ENCODE assay signal across 17 cellular contexts in the genomic region with DNA sequence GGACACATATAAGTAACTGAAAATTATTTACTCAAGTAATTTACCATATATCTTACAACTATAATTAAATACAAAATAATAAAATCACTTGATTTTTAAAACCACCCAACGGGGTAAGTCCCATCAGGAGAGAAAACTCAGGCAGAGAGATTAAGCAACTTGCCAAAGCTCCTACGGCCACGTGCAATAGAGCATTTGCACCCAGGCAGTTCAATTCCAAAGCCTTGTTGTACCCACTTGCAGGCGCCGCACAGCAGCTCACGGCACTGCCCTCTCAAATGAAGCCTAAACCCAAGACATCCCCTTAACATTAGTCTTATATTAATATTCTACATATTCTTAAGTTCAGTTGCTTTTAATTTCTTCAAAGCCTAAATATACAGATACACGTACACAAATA.
DNase-seq lines count a peak whose midpoint lies in the region; ATAC-seq and TF ChIP-seq lines count a peak whose summit lies in the region.
"Had no signal": no experiment of that assay in that cellular context is flagged by ENCODE, and none has a peak within 500 bp of the region (broad histone marks: within the 10 kb centered on the region; RNA-seq: fewer than 3 reads in every experiment).

No MANE protein-coding gene starts in this region.

- no peak overlapping the region for H2BK5ac ChIP-seq in trophoblast cell (ENCODE audit: low read depth, low read length, poor library complexity)

- H3K4me1 ChIP-seq in trophoblast cell (ENCODE audit: control insufficient read depth in 1 of 2, insufficient read depth in 2 of 2, low read length in 2 of 2), result peaks cover 0 to 4% of the 10 kb centered on the region in 2 experiments

- no peak overlapping the region for H3K4me2 ChIP-seq in trophoblast cell (ENCODE audit: low read length)

- no peaks in the 10 kb centered on the region for H3K79me1 ChIP-seq in trophoblast cell (ENCODE audit: low read length)

- H3K23ac ChIP-seq in trophoblast cell (ENCODE audit: low read length), result no peak overlapping the region

- H3K36me3 Mint-ChIP-seq in glutamatergic neuron (ENCODE audit: unreplicated experiment), result no peaks in the 10 kb centered on the region
- peaks cover 8% of the 10 kb centered on the region for H3K36me3 Mint-ChIP-seq in activated T-helper 1 cell treated with anti-CD3 and anti-CD28 coated beads, Interleukin-12 subunit alpha, Interleukin-12 subunit beta, Interleukin-2, Interleukin-4 antibody, amounts not matched to agents 30 ng/mL and 10 ng/mL and 1 ng/mL, durations not matched to agents 14 hours and 24 hours and 36 hours (ENCODE audit: low read depth)

- no CpG with 5 or more reads among the region's 7 CpGs for WGBS in trophoblast cell (ENCODE audit: extremely low coverage, insufficient coverage, insufficient read length)

- peaks cover 17% of the 10 kb centered on the region for H3K4me1 Mint-ChIP-seq in glutamatergic neuron (ENCODE audit: low read depth, unreplicated experiment)
- H3K4me1 Mint-ChIP-seq in activated T-helper 1 cell treated with anti-CD3 and anti-CD28 coated beads, Interleukin-12 subunit alpha, Interleukin-12 subunit beta, Interleukin-2, Interleukin-4 antibody, amounts not matched to agents 30 ng/mL and 10 ng/mL and 1 ng/mL, durations not matched to agents 14 hours and 24 hours and 36 hours (ENCODE audit: low read depth), result no peaks in the 10 kb centered on the region

- H2AK5ac ChIP-seq in trophoblast cell (ENCODE audit: low read length), result no peak overlapping the region

- no peak for ATAC-seq in GM21528 (IDR thresholded peaks at IDR 0.05; ENCODE audit: low FRiP score, unreplicated experiment)
- ATAC-seq: activated naive CD8-positive, alpha-beta T cell treated with anti-CD3 and anti-CD28 coated beads, Interleukin-2, amount 50 U/mL, for 24 hours; HCT116; left ventricle myocardium superior had no signal

- no peaks in the 10 kb centered on the region for H3K36me3 ChIP-seq in SK-N-MC (ENCODE audit: insufficient read depth, low read length)
- no peaks in the 10 kb centered on the region for H3K36me3 ChIP-seq in trophoblast cell (ENCODE audit: control insufficient read depth in 1 of 2, insufficient read depth in 2 of 2, low read length in 2 of 2)

- H3K27me3 Mint-ChIP-seq in glutamatergic neuron (ENCODE audit: unreplicated experiment), result no peaks in the 10 kb centered on the region
- H3K27me3 Mint-ChIP-seq in activated T-helper 1 cell treated with anti-CD3 and anti-CD28 coated beads, Interleukin-12 subunit alpha, Interleukin-12 subunit beta, Interleukin-2, Interleukin-4 antibody, amounts not matched to agents 30 ng/mL and 10 ng/mL and 1 ng/mL, durations not matched to agents 14 hours and 24 hours and 36 hours (ENCODE audit: insufficient read depth), result no peaks in the 10 kb centered on the region
- H3K27me3 Mint-ChIP-seq: activated naive CD8-positive, alpha-beta T cell treated with anti-CD3 and anti-CD28 coated beads, Interleukin-2, amount 50 U/mL, for 24 hours; stimulated activated naive CD8-positive, alpha-beta T cell treated with anti-CD3 and anti-CD28 coated beads, Interleukin-15, Interleukin-2, amounts not matched to agents 100 ng/mL and 50 ng/mL, for 24 hours had no signal

- in situ Hi-C loops in G401 (cut with HindIII; ENCODE audit: low sequenced_read_pairs), result no loop called here

- H3K4ac ChIP-seq in trophoblast cell (ENCODE audit: low read depth, low read length), result no peak overlapping the region

- intact Hi-C loops in activated T-helper 1 cell treated with anti-CD3 and anti-CD28 coated beads, Interleukin-12 subunit alpha, Interleukin-12 subunit beta, Interleukin-2, Interleukin-4 antibody, amounts not matched to agents 30 ng/mL and 10 ng/mL and 1 ng/mL, durations not matched to agents 14 hours and 24 hours and 36 hours (cut with micrococcal nuclease), result loop anchor here (2.0 kb wide), 1 partner anchor 14 kb away; no protein-coding TSS in a partner anchor

- no peak overlapping the region for H3K18ac ChIP-seq in trophoblast cell (ENCODE audit: low read length)

- H3K9me3 Mint-ChIP-seq in glutamatergic neuron (ENCODE audit: unreplicated experiment), result no peaks in the 10 kb centered on the region
- no peaks in the 10 kb centered on the region for H3K9me3 Mint-ChIP-seq in activated T-helper 1 cell treated with anti-CD3 and anti-CD28 coated beads, Interleukin-12 subunit alpha, Interleukin-12 subunit beta, Interleukin-2, Interleukin-4 antibody, amounts not matched to agents 30 ng/mL and 10 ng/mL and 1 ng/mL, durations not matched to agents 14 hours and 24 hours and 36 hours
- H3K9me3 Mint-ChIP-seq: activated naive CD8-positive, alpha-beta T cell treated with anti-CD3 and anti-CD28 coated beads, Interleukin-2, amount 50 U/mL, for 24 hours; stimulated activated naive CD8-positive, alpha-beta T cell treated with anti-CD3 and anti-CD28 coated beads, Interleukin-15, Interleukin-2, amounts not matched to agents 100 ng/mL and 50 ng/mL, for 24 hours had no signal

- H3K9me3 ChIP-seq in SK-N-MC (ENCODE audit: low read depth, low read length) (no peaks in the 10 kb centered on the region), trophoblast cell (ENCODE audit: insufficient read depth, low read depth, low read length) (no peaks in the 10 kb centered on the region)

- H3K14ac ChIP-seq in trophoblast cell (ENCODE audit: low read length), result no peak overlapping the region

- no peak overlapping the region for H2BK12ac ChIP-seq in trophoblast cell (ENCODE audit: low read length)

- H3K27ac Mint-ChIP-seq in glutamatergic neuron (ENCODE audit: unreplicated experiment), result peak overlapping the region; percentile 83
- H3K27ac Mint-ChIP-seq in activated T-helper 1 cell treated with anti-CD3 and anti-CD28 coated beads, Interleukin-12 subunit alpha, Interleukin-12 subunit beta, Interleukin-2, Interleukin-4 antibody, amounts not matched to agents 30 ng/mL and 10 ng/mL and 1 ng/mL, durations not matched to agents 14 hours and 24 hours and 36 hours, result no peak overlapping the region
- H3K27ac Mint-ChIP-seq: activated naive CD8-positive, alpha-beta T cell treated with anti-CD3 and anti-CD28 coated beads, Interleukin-2, amount 50 U/mL, for 24 hours; stimulated activated naive CD8-positive, alpha-beta T cell treated with anti-CD3 and anti-CD28 coated beads, Interleukin-15, Interleukin-2, amounts not matched to agents 100 ng/mL and 50 ng/mL, for 24 hours had no signal

- H2AFZ ChIP-seq in trophoblast cell (ENCODE audit: insufficient read depth, low read length, poor library complexity), result no peak overlapping the region

- H3K27ac ChIP-seq in SK-N-MC (peak overlapping the region; percentile 91; the same call in 1 of the 2 replicates), trophoblast cell (ENCODE audit: low read depth, low read length) (no peak overlapping the region)
- H3K27ac ChIP-seq: HL-60 had no signal

- H3K4me3 Mint-ChIP-seq in glutamatergic neuron (ENCODE audit: unreplicated experiment), result no peak overlapping the region
- H3K4me3 Mint-ChIP-seq in activated T-helper 1 cell treated with anti-CD3 and anti-CD28 coated beads, Interleukin-12 subunit alpha, Interleukin-12 subunit beta, Interleukin-2, Interleukin-4 antibody, amounts not matched to agents 30 ng/mL and 10 ng/mL and 1 ng/mL, durations not matched to agents 14 hours and 24 hours and 36 hours, result no peak overlapping the region
- H3K4me3 Mint-ChIP-seq: activated naive CD8-positive, alpha-beta T cell treated with anti-CD3 and anti-CD28 coated beads, Interleukin-2, amount 50 U/mL, for 24 hours; stimulated activated naive CD8-positive, alpha-beta T cell treated with anti-CD3 and anti-CD28 coated beads, Interleukin-15, Interleukin-2, amounts not matched to agents 100 ng/mL and 50 ng/mL, for 24 hours had no signal

- no peak overlapping the region for H2BK120ac ChIP-seq in trophoblast cell (ENCODE audit: insufficient read depth, low read length, poor library complexity)

- no peaks in the 10 kb centered on the region for H3K27me3 ChIP-seq in trophoblast cell (ENCODE audit: insufficient read depth, low read length)

- H3K4me3 ChIP-seq in SK-N-MC (peak overlapping the region; percentile 78), trophoblast cell (ENCODE audit: low read depth, low read length) (no peak overlapping the region)

- no peak for TF ChIP-seq CTCF in glutamatergic neuron (IDR thresholded peaks at IDR 0.05; ENCODE audit: partially characterized antibody, unreplicated experiment)

- H4K12ac ChIP-seq in trophoblast cell (ENCODE audit: low read depth, low read length), result no peak overlapping the region

- DNase-seq in G401 (ENCODE audit: low spot score) (peak; percentile 76), SK-N-MC (ENCODE audit: low read depth, low spot score) (no peak), glutamatergic neuron (peak; percentile 43), trophoblast cell (no peak), SW480 (ENCODE audit: low spot score) (no peak), dedifferentiated amniotic fluid mesenchymal stem cell (ENCODE audit: extremely low spot score) (no peak)
- DNase-seq in activated T-helper 1 cell treated with anti-CD3 and anti-CD28 coated beads, Interleukin-12 subunit alpha, Interleukin-12 subunit beta, Interleukin-2, Interleukin-4 antibody, amounts not matched to agents 30 ng/mL and 10 ng/mL and 1 ng/mL, durations not matched to agents 14 hours and 24 hours and 36 hours (ENCODE audit: low spot score), result no peak
- DNase-seq: activated naive CD8-positive, alpha-beta T cell treated with anti-CD3 and anti-CD28 coated beads, Interleukin-2, amount 50 U/mL, for 24 hours; activated T-cell treated with anti-CD3 and anti-CD28 coated beads, Interleukin-2, amount 50 U/mL, for 48 hours; left ventricle myocardium superior; NCI-H2029; Right ventricle myocardium superior; small intestine had no signal

- peak overlapping the region; percentile 73 for H3K9ac ChIP-seq in SK-N-MC (ENCODE audit: insufficient read length)
- H3K9ac ChIP-seq in trophoblast cell (ENCODE audit: low read length), result peak overlapping the region; percentile 46

- H3K79me2 ChIP-seq in trophoblast cell (ENCODE audit: control insufficient read depth, insufficient read depth, low read length, poor library complexity), result no peaks in the 10 kb centered on the region

- no peak overlapping the region for H4K8ac ChIP-seq in trophoblast cell (ENCODE audit: low read depth, low read length)

- no peak overlapping the region for H4K91ac ChIP-seq in trophoblast cell (ENCODE audit: low read depth, low read length)

Comparison
In these comparisons a context has a peak if more than half of its experiments do, and no peak if none do; other contexts are left out.
1. DNase-seq: peak in G401 (single experiment) and glutamatergic neuron (single experiment); none in SK-N-MC (single experiment), trophoblast cell (0 of 2), SW480 (single experiment), dedifferentiated amniotic fluid mesenchymal stem cell (single experiment) and activated T-helper 1 cell treated with anti-CD3 and anti-CD28 coated beads, Interleukin-12 subunit alpha, Interleukin-12 subunit beta, Interleukin-2, Interleukin-4 antibody, amounts not matched to agents 30 ng/mL and 10 ng/mL and 1 ng/mL, durations not matched to agents 14 hours and 24 hours and 36 hours (single experiment).